In genomic region chr7:90876701-90877100, GRCh38 we compare ENCODE assay signal across 35 cellular contexts.
"Had no signal": no experiment of that assay in that cellular context is flagged by ENCODE, and none has a peak within 500 bp of the region (broad histone marks: within the 10 kb centered on the region; RNA-seq: fewer than 3 reads in every experiment).

No MANE protein-coding gene starts in this region.

- ATAC-seq: activated CD4-positive, CD25-positive, alpha-beta regulatory T cell treated with anti-CD3 and anti-CD28 coated beads, Interleukin-2, amount 50 U/mL, for 24 hours; activated CD8-positive, alpha-beta T cell treated with anti-CD3 and anti-CD28 coated beads for 36 hours; activated naive CD8-positive, alpha-beta T cell treated with anti-CD3 and anti-CD28 coated beads, Interleukin-2, amount 50 U/mL, for 24 hours; body of pancreas; effector memory CD8-positive, alpha-beta T cell; foreskin keratinocyte; gastrocnemius medialis; heart left ventricle had no signal

- DNase-seq: activated B cell treated with CpG ODN at 0.5 μM for 24 hours; activated CD4-positive, alpha-beta T cell treated with anti-CD3 and anti-CD28 coated beads for 48 hours; activated CD4-positive, alpha-beta T cell treated with anti-CD3 and anti-CD28 coated beads, Interleukin-2, amount 50 U/mL, for 1 hour; activated CD4-positive, alpha-beta T cell treated with anti-CD3 and anti-CD28 coated beads, Interleukin-2, amount 50 U/mL, for 48 hours; activated CD8-positive, alpha-beta memory T cell treated with anti-CD3 and anti-CD28 coated beads for 24 hours; activated CD8-positive, alpha-beta memory T cell treated with anti-CD3 and anti-CD28 coated beads, Interleukin-2, amount 50 U/mL, for 4 hours; activated CD8-positive, alpha-beta T cell treated with anti-CD3 and anti-CD28 coated beads for 36 hours; activated effector memory CD4-positive, alpha-beta T cell treated with anti-CD3 and anti-CD28 coated beads, Interleukin-2, amount 50 U/mL, for 16 hours; activated naive CD4-positive, alpha-beta T cell treated with anti-CD3 and anti-CD28 coated beads for 36 hours; activated naive CD8-positive, alpha-beta T cell treated with anti-CD3 and anti-CD28 coated beads for 36 hours; activated naive CD8-positive, alpha-beta T cell treated with anti-CD3 and anti-CD28 coated beads, Interleukin-2, amount 50 U/mL, for 24 hours; activated T-cell treated with anti-CD3 and anti-CD28 coated beads, Interleukin-2, amount 50 U/mL, for 1 hour; activated T-cell treated with anti-CD3 and anti-CD28 coated beads, Interleukin-2, amount 50 U/mL, for 48 hours; adrenal gland; amygdala; aorta; body of pancreas; caudate nucleus; cortex of kidney; dermis blood vessel endothelial cell; effector CD4-positive, alpha-beta T cell; effector memory CD8-positive, alpha-beta T cell; erythroblast; foreskin keratinocyte; gastrocnemius medialis; glutamatergic neuron; heart left ventricle; T1000; WERI-Rb-1 had no signal

- H3K4me3 ChIP-seq: adrenal gland, body of pancreas, esophagus muscularis mucosa, gastrocnemius medialis, heart left ventricle had no signal

- H3K27ac Mint-ChIP-seq: activated B cell treated with CpG ODN at 0.5 μM for 24 hours; activated CD8-positive, alpha-beta T cell treated with anti-CD3 and anti-CD28 coated beads for 36 hours; activated naive CD4-positive, alpha-beta T cell treated with anti-CD3 and anti-CD28 coated beads for 36 hours; activated naive CD4-positive, alpha-beta T cell treated with anti-CD3 and anti-CD28 coated beads, Interleukin-2, amount 50 U/mL, for 24 hours; activated naive CD8-positive, alpha-beta T cell treated with anti-CD3 and anti-CD28 coated beads for 36 hours; activated naive CD8-positive, alpha-beta T cell treated with anti-CD3 and anti-CD28 coated beads, Interleukin-2, amount 50 U/mL, for 24 hours; activated T-helper 1 cell treated with anti-CD3 and anti-CD28 coated beads, Interleukin-12 subunit alpha, Interleukin-12 subunit beta, Interleukin-2, Interleukin-4 antibody, amounts not matched to agents 30 ng/mL and 10 ng/mL and 1 ng/mL, durations not matched to agents 14 hours and 24 hours and 36 hours; activated T-helper 2 cell treated with anti-CD3 and anti-CD28 coated beads, Interferon-gamma antibody, Interleukin-2, Interleukin-4, amounts not matched to agents 10 μg/mL and 5 μg/mL and 100 μg/mL, durations not matched to agents 14 hours and 24 hours and 36 hours; effector memory CD8-positive, alpha-beta T cell; T-helper 1 cell treated with Interleukin-12 subunit alpha and Interleukin-12 subunit beta and Interleukin-4 antibody, amounts not matched to agents 30 μg/mL and 1 μg/mL, for 36 hours had no signal

- H3K9me3 Mint-ChIP-seq: activated naive CD8-positive, alpha-beta T cell treated with anti-CD3 and anti-CD28 coated beads for 36 hours; activated T-helper 1 cell treated with anti-CD3 and anti-CD28 coated beads, Interleukin-12 subunit alpha, Interleukin-12 subunit beta, Interleukin-2, Interleukin-4 antibody, amounts not matched to agents 30 ng/mL and 10 ng/mL and 1 ng/mL, durations not matched to agents 14 hours and 24 hours and 36 hours; activated T-helper 2 cell treated with anti-CD3 and anti-CD28 coated beads, Interferon-gamma antibody, Interleukin-2, Interleukin-4, amounts not matched to agents 10 μg/mL and 5 μg/mL and 100 μg/mL, durations not matched to agents 14 hours and 24 hours and 36 hours; T-helper 1 cell treated with Interleukin-12 subunit alpha and Interleukin-12 subunit beta and Interleukin-4 antibody, amounts not matched to agents 30 μg/mL and 1 μg/mL, for 36 hours had no signal

- H3K36me3 ChIP-seq: adrenal gland, esophagus muscularis mucosa, gastrocnemius medialis, heart left ventricle, WERI-Rb-1 had no signal

- H3K27ac ChIP-seq: adrenal gland, body of pancreas, esophagus muscularis mucosa, foreskin keratinocyte, gastrocnemius medialis, heart left ventricle, WERI-Rb-1 had no signal

- H3K4me3 Mint-ChIP-seq: activated B cell treated with CpG ODN at 0.5 μM for 24 hours; activated CD8-positive, alpha-beta T cell treated with anti-CD3 and anti-CD28 coated beads for 36 hours; activated naive CD4-positive, alpha-beta T cell treated with anti-CD3 and anti-CD28 coated beads for 36 hours; activated naive CD4-positive, alpha-beta T cell treated with anti-CD3 and anti-CD28 coated beads, Interleukin-2, amount 50 U/mL, for 24 hours; activated naive CD8-positive, alpha-beta T cell treated with anti-CD3 and anti-CD28 coated beads for 36 hours; activated naive CD8-positive, alpha-beta T cell treated with anti-CD3 and anti-CD28 coated beads, Interleukin-2, amount 50 U/mL, for 24 hours; activated T-helper 1 cell treated with anti-CD3 and anti-CD28 coated beads, Interleukin-12 subunit alpha, Interleukin-12 subunit beta, Interleukin-2, Interleukin-4 antibody, amounts not matched to agents 30 ng/mL and 10 ng/mL and 1 ng/mL, durations not matched to agents 14 hours and 24 hours and 36 hours; effector memory CD8-positive, alpha-beta T cell; T-helper 1 cell treated with Interleukin-12 subunit alpha and Interleukin-12 subunit beta and Interleukin-4 antibody, amounts not matched to agents 30 μg/mL and 1 μg/mL, for 36 hours had no signal

- H3K27me3 Mint-ChIP-seq: activated B cell treated with CpG ODN at 0.5 μM for 24 hours; activated CD8-positive, alpha-beta T cell treated with anti-CD3 and anti-CD28 coated beads for 36 hours; activated naive CD4-positive, alpha-beta T cell treated with anti-CD3 and anti-CD28 coated beads, Interleukin-2, amount 50 U/mL, for 24 hours; activated naive CD8-positive, alpha-beta T cell treated with anti-CD3 and anti-CD28 coated beads for 36 hours; activated naive CD8-positive, alpha-beta T cell treated with anti-CD3 and anti-CD28 coated beads, Interleukin-2, amount 50 U/mL, for 24 hours; effector memory CD8-positive, alpha-beta T cell had no signal

- H3K4me1 Mint-ChIP-seq: activated naive CD4-positive, alpha-beta T cell treated with anti-CD3 and anti-CD28 coated beads, Interleukin-2, amount 50 U/mL, for 24 hours; activated naive CD8-positive, alpha-beta T cell treated with anti-CD3 and anti-CD28 coated beads for 36 hours; activated naive CD8-positive, alpha-beta T cell treated with anti-CD3 and anti-CD28 coated beads, Interleukin-2, amount 50 U/mL, for 24 hours had no signal

- H3K36me3 Mint-ChIP-seq: activated naive CD4-positive, alpha-beta T cell treated with anti-CD3 and anti-CD28 coated beads, Interleukin-2, amount 50 U/mL, for 24 hours; activated naive CD8-positive, alpha-beta T cell treated with anti-CD3 and anti-CD28 coated beads for 36 hours had no signal

- H3K9me3 ChIP-seq: adrenal gland, body of pancreas, esophagus muscularis mucosa, gastrocnemius medialis, heart left ventricle had no signal

- H3K4me1 ChIP-seq: adrenal gland, body of pancreas, esophagus muscularis mucosa, foreskin keratinocyte, gastrocnemius medialis, heart left ventricle had no signal

- H3K27me3 ChIP-seq: adrenal gland, body of pancreas, esophagus muscularis mucosa, foreskin keratinocyte, gastrocnemius medialis, heart left ventricle had no signal
